Comparison of ENCODE assay signal across 18 cellular contexts in genomic region chr1:52511851-52512615, GRCh38.
"Had no signal": no experiment of that assay in that cellular context is flagged by ENCODE, and none has a peak within 500 bp of the region (broad histone marks: within the 10 kb centered on the region; RNA-seq: fewer than 3 reads in every experiment).

No MANE protein-coding gene starts in this region.

- H3K27me3 Mint-ChIP-seq: memory B cell; stimulated activated naive CD8-positive, alpha-beta T cell treated with anti-CD3 and anti-CD28 coated beads, Interleukin-15, Interleukin-2, amounts not matched to agents 100 ng/mL and 50 ng/mL, for 24 hours had no signal

- H3K27ac Mint-ChIP-seq: endodermal cell; memory B cell; mesothelial cell of epicardium; natural killer cell; stimulated activated naive CD8-positive, alpha-beta T cell treated with anti-CD3 and anti-CD28 coated beads, Interleukin-15, Interleukin-2, amounts not matched to agents 100 ng/mL and 50 ng/mL, for 24 hours had no signal

- ATAC-seq: foreskin keratinocyte, left cardiac atrium, lower lobe of right lung, natural killer cell, upper lobe of right lung had no signal

- DNase-seq: effector CD4-positive, alpha-beta T cell; endodermal cell; erythroblast; foreskin keratinocyte; kidney; left cardiac atrium; left ventricle myocardium inferior; lower lobe of right lung; natural killer cell; posterior cingulate gyrus; sigmoid colon; stimulated activated CD4-positive, alpha-beta T cell treated with anti-CD3 and anti-CD28 coated beads, Interleukin-2, amount 100 ng/mL, for 48 hours; testis; upper lobe of right lung had no signal

- H3K4me3 Mint-ChIP-seq: endodermal cell; memory B cell; mesothelial cell of epicardium; natural killer cell; neural crest cell; stimulated activated naive CD8-positive, alpha-beta T cell treated with anti-CD3 and anti-CD28 coated beads, Interleukin-15, Interleukin-2, amounts not matched to agents 100 ng/mL and 50 ng/mL, for 24 hours had no signal

- H3K4me1 Mint-ChIP-seq: mesothelial cell of epicardium, neural crest cell had no signal

- H3K9me3 Mint-ChIP-seq: endodermal cell; memory B cell; mesothelial cell of epicardium; natural killer cell; neural crest cell; stimulated activated naive CD8-positive, alpha-beta T cell treated with anti-CD3 and anti-CD28 coated beads, Interleukin-15, Interleukin-2, amounts not matched to agents 100 ng/mL and 50 ng/mL, for 24 hours had no signal
